ENCODE assay signal across 14 cellular contexts in genomic region chr2:182726473-182726872, GRCh38.
A peak's percentile ranks its signal among the peaks of the same experiment; 100 is the strongest.
DNase-seq lines count a peak whose midpoint lies in the region; ATAC-seq and TF ChIP-seq lines count a peak whose summit lies in the region.
"Had no signal": no experiment of that assay in that cellular context is flagged by ENCODE, and none has a peak within 500 bp of the region (broad histone marks: within the 10 kb centered on the region; RNA-seq: fewer than 3 reads in every experiment).

No MANE protein-coding gene starts in this region.

- DNase-seq in GM12865 (ENCODE audit: low read depth) (peak; percentile 42), NCI-H2081 (lab: John Stamatoyannopoulos, UW) (no peak), D341Med (ENCODE audit: low spot score) (no peak)
- DNase-seq: EL, NCI-H1417, NCI-H2029, NCI-H510A treated with DMSO at 0.1 percent for 48 hours, Peyer's patch, SHP77 treated with DMSO at 0.1 percent for 48 hours, SW 1271 had no signal

- H3K9me3 ChIP-seq in BLaER1: no peaks in the 10 kb centered on the region
- no peaks in the 10 kb centered on the region for H3K9me3 ChIP-seq in SU-DHL-6 (ENCODE audit: insufficient read depth, low read length)
- H3K9me3 ChIP-seq: Peyer's patch had no signal

- no peak for TF ChIP-seq CTCF in GM12865 (IDR thresholded peaks at IDR 0.05; ENCODE audit: insufficient read depth, low read depth, low read length, missing control alignments)
- TF ChIP-seq CTCF in SU-DHL-6 (IDR thresholded peaks at IDR 0.05; ENCODE audit: insufficient read depth, low read length, poor library complexity, severe bottlenecking): no peak

- H3K79me2 ChIP-seq in SU-DHL-6 (ENCODE audit: insufficient read depth, low read length): peaks cover 49% of the 10 kb centered on the region

- H2AFZ ChIP-seq in SU-DHL-6 (ENCODE audit: low read depth, low read length, severe bottlenecking): no peak overlapping the region

- H3K27me3 ChIP-seq in BLaER1 (no peaks in the 10 kb centered on the region), SU-DHL-6 (ENCODE audit: low read length) (no peaks in the 10 kb centered on the region)
- H3K27me3 ChIP-seq: Peyer's patch had no signal

- peak; percentile 58 for ATAC-seq in HG02759 (IDR thresholded peaks at IDR 0.05; ENCODE audit: unreplicated experiment)
- ATAC-seq in HG03565 (IDR thresholded peaks at IDR 0.05; ENCODE audit: unreplicated experiment): no peak

- H3K9ac ChIP-seq in BLaER1 (no peak overlapping the region), SU-DHL-6 (ENCODE audit: low read length) (no peak overlapping the region)

- peak overlapping the region; percentile 75 for H3K4me2 ChIP-seq in BLaER1
- peak overlapping the region; percentile 53 for H3K4me2 ChIP-seq in SU-DHL-6 (ENCODE audit: low read depth, low read length, poor library complexity, severe bottlenecking)

- H3K27ac ChIP-seq in BLaER1 (0 out of 2 replicates have a peak overlapping the region, but pooled peaks have one; percentile 32), SU-DHL-6 (ENCODE audit: low read depth, low read length) (no peak overlapping the region)
- H3K27ac ChIP-seq: Peyer's patch had no signal

- H3K9me2 ChIP-seq in SU-DHL-6 (replicated peaks; ENCODE audit: insufficient read depth, low read length): no peaks in the 10 kb centered on the region

- peaks cover 45% of the 10 kb centered on the region for H3K36me3 ChIP-seq in BLaER1
- peaks cover 76% of the 10 kb centered on the region for H3K36me3 ChIP-seq in SU-DHL-6 (ENCODE audit: low read length)

- peaks cover 47% of the 10 kb centered on the region for H3K4me1 ChIP-seq in BLaER1
- H3K4me1 ChIP-seq: Peyer's patch had no signal

- H3F3A ChIP-seq in SU-DHL-6 (ENCODE audit: insufficient read depth): peaks cover 16% of the 10 kb centered on the region

- H3K4me3 ChIP-seq in BLaER1 (peak overlapping the region; percentile 39; the same call in 1 of the 2 replicates), GM12865 (ENCODE audit: low read depth, low read length) (no peak overlapping the region), SU-DHL-6 (ENCODE audit: insufficient read depth, low read length, poor library complexity, severe bottlenecking) (no peak overlapping the region)
- H3K4me3 ChIP-seq: Peyer's patch had no signal

- H4K20me1 ChIP-seq in BLaER1 (no peaks in the 10 kb centered on the region), SU-DHL-6 (ENCODE audit: low read depth, low read length) (0 out of 2 replicates have a peak, but pooled peaks cover under 1% of the 10 kb centered on the region)
